In genomic region chr19:16571689-16572331, GRCh38 we compare ENCODE assay signal across 8 cellular contexts. TPM values are rescaled to one million over a fixed set of nuclear protein-coding genes. Genes with fewer than 3 reads are reported as not detected.
DNase-seq lines count a peak whose midpoint lies in the region; ATAC-seq and TF ChIP-seq lines count a peak whose summit lies in the region.

No MANE protein-coding gene starts in this region.

- H3K9me3 ChIP-seq in mucosa of stomach (ENCODE audit: control insufficient read depth, low read length) = no peaks in the 10 kb centered on the region

- H3K4me3 ChIP-seq in dorsolateral prefrontal cortex (peak overlapping the region; percentile 66 to 99 (median 88)), mucosa of stomach (ENCODE audit: low read length) (peak overlapping the region; percentile 62)

- H3K27ac ChIP-seq in RWPE1 = peak overlapping the region; percentile 87
- peak overlapping the region in 39 of 59 donors; percentile 9 to 82 (median 58) for H3K27ac ChIP-seq in dorsolateral prefrontal cortex

- H3K9ac ChIP-seq in mucosa of stomach (ENCODE audit: low read length) = peak overlapping the region; percentile 85

- peak; percentile 17 for ATAC-seq in HG02852 (IDR thresholded peaks at IDR 0.05; ENCODE audit: unreplicated experiment)

- peaks cover 5% of the 10 kb centered on the region for H3K36me3 ChIP-seq in mucosa of stomach (ENCODE audit: control insufficient read depth, insufficient read depth, low read length)

- POLR2A ChIA-PET in RWPE1 (lab: Yijun Ruan, JAX; ENCODE audit: low non-redundant PET) = no interaction called here

- H3K27me3 ChIP-seq in dorsolateral prefrontal cortex (no peaks in the 10 kb centered on the region), mucosa of stomach (ENCODE audit: control insufficient read depth, insufficient read depth, low read length) (no peaks in the 10 kb centered on the region)

- H3K4me1 ChIP-seq in mucosa of stomach (ENCODE audit: control insufficient read depth, insufficient read depth, low read length) = peaks cover 38% of the 10 kb centered on the region

- TF ChIP-seq CTCF in RWPE1 (conservative IDR thresholded peaks at IDR 0.05; ENCODE audit: low read depth) = no peak
- TF ChIP-seq CTCF in dorsolateral prefrontal cortex (IDR thresholded peaks at IDR 0.05 in 54 of 56, conservative IDR thresholded peaks at IDR 0.05 in 2 of 56; ENCODE audit: low read depth in 1 of 56, partially characterized antibody in 56 of 56) = no peak

- DNase-seq in activated CD4-positive, alpha-beta T cell treated with anti-CD3 and anti-CD28 coated beads for 48 hours = peak; percentile 63
- DNase-seq in activated CD4-positive, alpha-beta T cell treated with anti-CD3 and anti-CD28 coated beads for 1 hour = no peak
- DNase-seq in RWPE1 (ENCODE audit: low spot score) (no peak), dorsolateral prefrontal cortex (no peak), GM19238 (ENCODE audit: insufficient read length, low spot score) (no peak), foreskin melanocyte (no peak)

- intact Hi-C loops in dorsolateral prefrontal cortex (cut with DNase I) = loop anchor here (1.0 to 2.0 kb wide), 4 partner anchors 29 to 75 kb away; partner anchors contain the start of genes CHERP (in 2 of the 2), MED26 (in 2 of the 2), C19orf44 (in 1 of the 2) and CALR3 (in 1 of the 2)

- CTCF ChIA-PET in RWPE1 (lab: Yijun Ruan, JAX) = no interaction called here

RNA-seq across cellular contexts. Expression of gene SLC35E1, which starts 0.4 kb away (rescaled TPM):
- 10 to 100 TPM; 27.5 to 64.1 (median 42.2) TPM for total RNA-seq in dorsolateral prefrontal cortex

RNA-seq across cellular contexts. Expression of gene CHERP, which starts 29.6 kb away (rescaled TPM):
- 10 to 100 TPM; 35.1 to 67.0 (median 47.9) TPM for total RNA-seq in dorsolateral prefrontal cortex

RNA-seq across cellular contexts. Expression of gene MED26, which starts 56.2 kb away (rescaled TPM):
- total RNA-seq in dorsolateral prefrontal cortex = 10 to 100 TPM in 55 of 120 experiments, 1 to 10 TPM in 65; 5.4 to 17.4 (median 9.8) TPM
